Comparison of ENCODE assay signal across 20 cellular contexts in genomic region chr4:68372588-68372987, GRCh38. TPM values are rescaled to one million over a fixed set of nuclear protein-coding genes. Genes with fewer than 3 reads are reported as not detected.
DNase-seq lines count a peak whose midpoint lies in the region; ATAC-seq, FAIRE-seq and TF ChIP-seq lines count a peak whose summit lies in the region.
"Had no signal": no experiment of that assay in that cellular context is flagged by ENCODE, and none has a peak within 500 bp of the region (broad histone marks: within the 10 kb centered on the region; RNA-seq: fewer than 3 reads in every experiment).

No MANE protein-coding gene starts in this region.

- H3K4me3 ChIP-seq in AG10803 (ENCODE audit: low read length) (peak overlapping the region; percentile 51; the same call in 1 of the 2 replicates), HUES64 (ENCODE audit: low read length) (peak overlapping the region; percentile 46; the same call in 1 of the 2 replicates), bronchial epithelial cell (ENCODE audit: low read depth, low read length) (no peak overlapping the region), iPS-20b (ENCODE audit: low read length) (peak overlapping the region; percentile 57; the same call in 1 of the 2 replicates)
- H3K4me3 ChIP-seq: A549 had no signal

- DNase-seq in AG10803 (ENCODE audit: low read depth) = peak; percentile 53
- peak; percentile 78 for DNase-seq in bronchial epithelial cell (ENCODE audit: low read depth)
- no peak for DNase-seq in SIG-M5 (lab: John Stamatoyannopoulos, UW)
- DNase-seq in amygdala (lab: John Stamatoyannopoulos, UW) = no peak
- no peak for DNase-seq in NCI-H146 (lab: John Stamatoyannopoulos, UW)
- DNase-seq: activated CD4-positive, CD25-positive, alpha-beta regulatory T cell treated with anti-CD3 and anti-CD28 coated beads, Interleukin-2, amount 50 U/mL, for 72 hours; activated CD8-positive, alpha-beta memory T cell treated with anti-CD3 and anti-CD28 coated beads, Interleukin-2, amount 50 U/mL, for 4 hours; activated gamma-delta T cell; anterior cingulate cortex; DMS53; NCI-H2081 treated with DMSO at 0.1 percent for 48 hours; NCI-H524 treated with DMSO at 0.1 percent for 48 hours; stimulated activated naive CD8-positive, alpha-beta T cell treated with anti-CD3 and anti-CD28 coated beads, Interleukin-15, amount 100 ng/mL, for 72 hours had no signal

- H3K9ac ChIP-seq in HUES64 (ENCODE audit: low read depth, low read length) = peak overlapping the region; percentile 40
- H3K9ac ChIP-seq in iPS-20b (ENCODE audit: low read depth, low read length) = peak overlapping the region; percentile 42; the same call in 1 of the 2 replicates

- no peaks in the 10 kb centered on the region for H3K9me3 ChIP-seq in HUES64 (ENCODE audit: insufficient read depth, low read depth, low read length)
- no peaks in the 10 kb centered on the region for H3K9me3 ChIP-seq in iPS-20b (ENCODE audit: insufficient read depth, low read depth, low read length)
- H3K9me3 ChIP-seq: A549, vagina had no signal

- peaks cover 15% of the 10 kb centered on the region for H3K27me3 ChIP-seq in HUES64 (ENCODE audit: insufficient read depth, low read length)
- H3K27me3 ChIP-seq in bronchial epithelial cell (ENCODE audit: control insufficient read depth, insufficient read depth, low read length) = no peaks in the 10 kb centered on the region
- H3K27me3 ChIP-seq in iPS-20b (ENCODE audit: insufficient read depth, low read length) = peaks cover 30% of the 10 kb centered on the region
- H3K27me3 ChIP-seq: vagina had no signal

- H3K4me1 ChIP-seq in HUES64 (ENCODE audit: insufficient read depth, low read length) (peaks cover 42% of the 10 kb centered on the region), iPS-20b (ENCODE audit: insufficient read depth, low read length) (peaks cover 20% of the 10 kb centered on the region; the same call in 1 of the 2 replicates)

- WGBS in HUES64 = 0% methylated on average over 1 of the region's 1 CpG

- no peak for ATAC-seq in GM19324 (IDR thresholded peaks at IDR 0.05; ENCODE audit: low FRiP score, unreplicated experiment)
- ATAC-seq: A549; stimulated activated naive CD8-positive, alpha-beta T cell treated with anti-CD3 and anti-CD28 coated beads, Interleukin-15, amount 100 ng/mL, for 72 hours had no signal

- H3K36me3 ChIP-seq in HUES64 (ENCODE audit: insufficient read depth, low read length) (no peaks in the 10 kb centered on the region), bronchial epithelial cell (ENCODE audit: control insufficient read depth, insufficient read depth, low read length) (no peaks in the 10 kb centered on the region), iPS-20b (ENCODE audit: insufficient read depth, low read depth, low read length) (no peaks in the 10 kb centered on the region)
- H3K36me3 ChIP-seq: vagina had no signal

- TF ChIP-seq CTCF in AG10803 (conservative IDR thresholded peaks at IDR 0.05; ENCODE audit: low read length) (no peak), bronchial epithelial cell (IDR thresholded peaks at IDR 0.05; ENCODE audit: insufficient read depth, low read length, severe bottlenecking) (no peak)

- H3K27ac ChIP-seq in HUES64 (ENCODE audit: low read depth, low read length) (peak overlapping the region; percentile 88; the same call in 1 of the 2 replicates), iPS-20b (ENCODE audit: low read length) (no peak overlapping the region)
- H3K27ac ChIP-seq: A549, vagina had no signal

- FAIRE-seq in bronchial epithelial cell (lab: Jason Lieb, UNC) = no peak
- FAIRE-seq: A549, colon, endometrium had no signal

RNA-seq across cellular contexts. Expression of gene YTHDC1, which starts 22.7 kb away (rescaled TPM):
- 68.3 TPM for polyA plus RNA-seq in HUES64 (2013, experiment 1 of 2)
- polyA plus RNA-seq in HUES64 (2013, experiment 2 of 2) = 72.9 TPM
- 44.5 and 68.4 TPM in 2 replicates for total RNA-seq in bronchial epithelial cell

Comparison
In these comparisons a context has a peak if more than half of its experiments do, and no peak if none do; other contexts are left out.
1. DNase-seq: peak in AG10803 (single experiment) and bronchial epithelial cell (single experiment); none in SIG-M5 (single experiment), amygdala (0 of 56) and NCI-H146 (single experiment).